9 cellular contexts compared by ENCODE assay signal in genomic region chr1:200738348-200738732, GRCh38. TPM values are rescaled to one million over a fixed set of nuclear protein-coding genes. Genes with fewer than 3 reads are reported as not detected.
A peak's percentile ranks its signal among the peaks of the same experiment; 100 is the strongest.
DNase-seq lines count a peak whose midpoint lies in the region; ATAC-seq, FAIRE-seq and TF ChIP-seq lines count a peak whose summit lies in the region.
"Had no signal": no experiment of that assay in that cellular context is flagged by ENCODE, and none has a peak within 500 bp of the region (broad histone marks: within the 10 kb centered on the region; RNA-seq: fewer than 3 reads in every experiment).

No MANE protein-coding gene starts in this region.

- TF ChIP-seq POLR2A in thyroid gland (IDR thresholded peaks at IDR 0.05), result peak in 1 of 2 donors; percentile 29

- H3K27ac ChIP-seq in kidney (ENCODE audit: low read depth in 2 of 2, low read length in 2 of 2) (peak overlapping the region; percentile 6 to 55), thyroid gland (peak overlapping the region; percentile 79 to 100 (median 89))

- 1 to 3% methylated on average over 8 of the region's 8 CpGs for WGBS in thyroid gland, 2 donors

- H3K27ac Mint-ChIP-seq in activated naive CD4-positive, alpha-beta T cell treated with anti-CD3 and anti-CD28 coated beads, Interleukin-2, amount 50 U/mL, for 72 hours, result peak overlapping the region; percentile 65 to 85

- peaks cover 6 to 7% of the 10 kb centered on the region in 2 donors for H3K4me1 ChIP-seq in kidney (ENCODE audit: control insufficient read depth in 1 of 2, insufficient read depth in 1 of 2, low read depth in 1 of 2, low read length in 2 of 2)
- peaks cover 14 to 33% of the 10 kb centered on the region in 2 donors for H3K4me1 ChIP-seq in thyroid gland

- peak overlapping the region in 1 of 2 donors; percentile 86 for H3K9ac ChIP-seq in kidney (ENCODE audit: low read length in 2 of 2)

- TF ChIP-seq CTCF in kidney (IDR thresholded peaks at IDR 0.05; ENCODE audit: borderline replicate concordance, extremely low read depth, insufficient read depth) (no peak), thyroid gland (IDR thresholded peaks at IDR 0.05) (no peak)

- H3K36me3 Mint-ChIP-seq in activated T-cell treated with anti-CD3 and anti-CD28 coated beads, Interleukin-2, amount 50 U/mL, for 4 hours (ENCODE audit: insufficient read depth), result no peaks in the 10 kb centered on the region
- H3K36me3 Mint-ChIP-seq in activated naive CD4-positive, alpha-beta T cell treated with anti-CD3 and anti-CD28 coated beads, Interleukin-2, amount 50 U/mL, for 72 hours, result no peaks in the 10 kb centered on the region

- no peaks in the 10 kb centered on the region for H3K27me3 ChIP-seq in thyroid gland

- ATAC-seq in activated T-cell treated with anti-CD3 and anti-CD28 coated beads, Interleukin-2, amount 50 U/mL, for 4 hours, result no peak
- no peak for ATAC-seq in activated naive CD4-positive, alpha-beta T cell treated with anti-CD3 and anti-CD28 coated beads, Interleukin-2, amount 50 U/mL, for 72 hours
- no peak for ATAC-seq in HG02642 (IDR thresholded peaks at IDR 0.05; ENCODE audit: poor library complexity, unreplicated experiment)

- intact Hi-C loops in kidney (cut with DNase I), result no loop called here
- intact Hi-C loops in thyroid gland (cut with DNase I), result loop anchor here (5.0 to 10.0 kb wide), 2 partner anchors 66 to 114 kb away; partner anchors contain the start of gene KIF14

- no peak for FAIRE-seq in kidney (lab: Jason Lieb, UNC)
- FAIRE-seq: endometrium had no signal

- H3K4me1 Mint-ChIP-seq in activated T-cell treated with anti-CD3 and anti-CD28 coated beads, Interleukin-2, amount 50 U/mL, for 4 hours (ENCODE audit: low read depth), result peaks cover 29% of the 10 kb centered on the region

- peak overlapping the region; percentile 91 for H3K4me3 Mint-ChIP-seq in activated T-cell treated with anti-CD3 and anti-CD28 coated beads, Interleukin-2, amount 50 U/mL, for 4 hours

- no peak for DNase-seq in activated T-cell treated with anti-CD3 and anti-CD28 coated beads, Interleukin-2, amount 50 U/mL, for 4 hours
- no peak for DNase-seq in activated T-cell treated with anti-CD3 and anti-CD28 coated beads, Interleukin-2, amount 50 U/mL, for 1 hour
- no peak for DNase-seq in activated naive CD4-positive, alpha-beta T cell treated with anti-CD3 and anti-CD28 coated beads, Interleukin-2, amount 50 U/mL, for 72 hours (ENCODE audit: low spot score in 2 of 2)
- no peak for DNase-seq in kidney
- DNase-seq in thyroid gland, result no peak
- no peak for DNase-seq in SW 1271 (lab: John Stamatoyannopoulos, UW)
- DNase-seq in 8988T, result no peak

- H3K9me3 ChIP-seq in kidney (ENCODE audit: control insufficient read depth in 1 of 2, low read length in 2 of 2) (no peaks in the 10 kb centered on the region), thyroid gland (no peaks in the 10 kb centered on the region)

- H3K27me3 Mint-ChIP-seq in activated T-cell treated with anti-CD3 and anti-CD28 coated beads, Interleukin-2, amount 50 U/mL, for 4 hours (ENCODE audit: low read depth), result no peaks in the 10 kb centered on the region

- H3K36me3 ChIP-seq in kidney (ENCODE audit: control insufficient read depth in 1 of 2, insufficient read depth in 2 of 2, low read length in 2 of 2) (no peaks in the 10 kb centered on the region), thyroid gland (no peaks in the 10 kb centered on the region)

- peak overlapping the region; percentile 53 to 78 for H3K4me3 ChIP-seq in kidney (ENCODE audit: low read length in 2 of 2)
- peak overlapping the region in 1 of 3 donors; percentile 89 for H3K4me3 ChIP-seq in thyroid gland (replicated peaks in 1 of 3)

- H3K9me3 Mint-ChIP-seq in activated T-cell treated with anti-CD3 and anti-CD28 coated beads, Interleukin-2, amount 50 U/mL, for 4 hours, result no peaks in the 10 kb centered on the region
- H3K9me3 Mint-ChIP-seq in activated naive CD4-positive, alpha-beta T cell treated with anti-CD3 and anti-CD28 coated beads, Interleukin-2, amount 50 U/mL, for 72 hours, result no peaks in the 10 kb centered on the region

RNA-seq across cellular contexts. Expression of gene CAMSAP2, which starts 0.4 kb away (rescaled TPM):
- total RNA-seq in activated T-cell treated with anti-CD3 and anti-CD28 coated beads, Interleukin-2, amount 50 U/mL, for 4 hours, result 1 to 10 TPM; 3.2 to 4.4 (median 3.8) TPM
- total RNA-seq in activated naive CD4-positive, alpha-beta T cell treated with anti-CD3 and anti-CD28 coated beads, Interleukin-2, amount 50 U/mL, for 72 hours, result 1 to 10 TPM; 3.3 to 3.6 TPM
- total RNA-seq in kidney, result 30.3 TPM
- 7.5 TPM for polyA plus RNA-seq in kidney (ENCODE audit: insufficient read depth, low read depth, low replicate concordance)
- total RNA-seq in thyroid gland, result 10 to 100 TPM; 36.3 to 53.5 (median 41.8) TPM
